ENCODE assay signal across 8 cellular contexts in the genomic region with DNA sequence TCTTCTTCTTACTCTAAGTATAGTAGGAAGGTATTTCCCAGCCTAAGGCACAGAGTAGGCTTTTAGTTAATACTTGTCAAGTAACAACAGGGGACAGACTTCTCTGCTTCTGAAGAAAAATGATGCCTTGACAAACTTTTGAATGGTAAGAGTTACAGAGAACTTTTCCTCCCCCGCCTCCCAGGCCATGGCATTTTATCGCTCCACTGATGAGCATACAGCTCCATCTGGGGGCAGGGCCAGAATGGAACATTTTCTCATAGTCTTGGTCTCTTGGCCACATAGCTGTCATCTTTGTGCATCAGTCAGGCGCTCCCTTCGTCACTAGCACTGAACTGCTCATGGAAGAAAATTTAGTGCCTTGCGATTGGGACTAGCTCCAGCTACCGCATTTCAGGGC.
DNase-seq lines count a peak whose midpoint lies in the region; ATAC-seq and TF ChIP-seq lines count a peak whose summit lies in the region.

No MANE protein-coding gene starts in this region.

- H4K20me1 ChIP-seq in PC-3 (ENCODE audit: low read length) (no peaks in the 10 kb centered on the region), fibroblast of lung (ENCODE audit: control insufficient read depth, extremely low read depth, insufficient read depth, low read length) (no peaks in the 10 kb centered on the region)

- H3K9ac ChIP-seq in PC-3 (ENCODE audit: low read length), result no peak overlapping the region
- no peak overlapping the region for H3K9ac ChIP-seq in fibroblast of lung (ENCODE audit: insufficient read depth, low read length)

- peaks cover under 1% of the 10 kb centered on the region for H3K9me3 Mint-ChIP-seq in nephron progenitor cell
- no peaks in the 10 kb centered on the region for H3K9me3 Mint-ChIP-seq in natural killer cell treated with Interleukin-12 subunit alpha and Interleukin-12 subunit beta and Interleukin-15 and Interleukin-18, amount 100 ng/mL, for 72 hours

- H3K9me3 ChIP-seq in PC-3 (ENCODE audit: low read length), result no peaks in the 10 kb centered on the region
- no peaks in the 10 kb centered on the region for H3K9me3 ChIP-seq in fibroblast of lung (ENCODE audit: control insufficient read depth, insufficient read depth, low read depth, low read length)

- no peaks in the 10 kb centered on the region for H3K9me2 ChIP-seq in PC-3 (replicated peaks; ENCODE audit: low read length)

- peak; percentile 59; the same call in 1 of the 2 replicates for TF ChIP-seq CTCF in PC-3 (conservative IDR thresholded peaks at IDR 0.05; ENCODE audit: low read depth, low read length)
- peak; percentile 42 to 44 for TF ChIP-seq CTCF in fibroblast of lung (conservative IDR thresholded peaks at IDR 0.05 in 1 of 2, IDR thresholded peaks at IDR 0.05 in 1 of 2; ENCODE audit: low read depth in 1 of 2, low read length in 2 of 2)
- peak; percentile 47 for TF ChIP-seq CTCF in nephron progenitor cell (IDR thresholded peaks at IDR 0.05)

- no peaks in the 10 kb centered on the region for H3K27me3 Mint-ChIP-seq in nephron progenitor cell (ENCODE audit: low read depth, poor library complexity)
- no peaks in the 10 kb centered on the region for H3K27me3 Mint-ChIP-seq in natural killer cell treated with Interleukin-12 subunit alpha and Interleukin-12 subunit beta and Interleukin-15 and Interleukin-18, amount 100 ng/mL, for 72 hours

- H3K4me2 ChIP-seq in PC-3 (ENCODE audit: low read length) (no peak overlapping the region), fibroblast of lung (ENCODE audit: extremely low read depth, insufficient read depth, low read length) (no peak overlapping the region)

- H3K36me3 ChIP-seq in PC-3 (ENCODE audit: low read depth, low read length) (no peaks in the 10 kb centered on the region), fibroblast of lung (ENCODE audit: control insufficient read depth, insufficient read depth, low read length) (no peaks in the 10 kb centered on the region)

- no peak overlapping the region for H3K4me3 Mint-ChIP-seq in nephron progenitor cell
- no peak overlapping the region for H3K4me3 Mint-ChIP-seq in natural killer cell treated with Interleukin-12 subunit alpha and Interleukin-12 subunit beta and Interleukin-15 and Interleukin-18, amount 100 ng/mL, for 72 hours

- no TSS peak for BruUV-seq in PC-3 (replicated peaks; lab: Mats Ljungman, UMichigan)

- H3F3A ChIP-seq in PC-3 (ENCODE audit: low read length, unreplicated experiment), result no peaks in the 10 kb centered on the region

- H3K4me1 ChIP-seq in PC-3 (ENCODE audit: insufficient read depth, low read length) (peaks cover 9% of the 10 kb centered on the region), fibroblast of lung (ENCODE audit: control insufficient read depth, extremely low read depth, insufficient read depth, low read length) (peaks cover 15% of the 10 kb centered on the region)

- peaks cover 5% of the 10 kb centered on the region for H3K36me3 Mint-ChIP-seq in nephron progenitor cell (ENCODE audit: low read depth)
- H3K36me3 Mint-ChIP-seq in natural killer cell treated with Interleukin-12 subunit alpha and Interleukin-12 subunit beta and Interleukin-15 and Interleukin-18, amount 100 ng/mL, for 72 hours, result no peaks in the 10 kb centered on the region

- H2AFZ ChIP-seq in PC-3 (ENCODE audit: low read length) (no peak overlapping the region), fibroblast of lung (ENCODE audit: low read length) (no peak overlapping the region)

- H3K4me3 ChIP-seq in PC-3 (ENCODE audit: low read length) (no peak overlapping the region), fibroblast of lung (replicated peaks in 1 of 4; ENCODE audit: control extremely low read depth in 1 of 4, insufficient read depth in 1 of 4, low read depth in 3 of 4, low read length in 4 of 4) (no peak overlapping the region)

- intact Hi-C loops in PC-3 (cut with micrococcal nuclease), result loop anchor here (1.0 to 10.0 kb wide), 3 partner anchors 474 to 1121 kb away; no protein-coding TSS in a partner anchor

- ATAC-seq in GM21576 (IDR thresholded peaks at IDR 0.05; ENCODE audit: unreplicated experiment) (peak; percentile 50), PC-3 (peak; percentile 42; the same call in 1 of the 2 replicates), HG02678 (IDR thresholded peaks at IDR 0.05; ENCODE audit: unreplicated experiment) (no peak)
- no peak for ATAC-seq in natural killer cell treated with Interleukin-12 subunit alpha and Interleukin-12 subunit beta and Interleukin-15 and Interleukin-18, amount 100 ng/mL, for 72 hours

- peaks cover 54% of the 10 kb centered on the region for H3K4me1 Mint-ChIP-seq in nephron progenitor cell
- no peaks in the 10 kb centered on the region for H3K4me1 Mint-ChIP-seq in natural killer cell treated with Interleukin-12 subunit alpha and Interleukin-12 subunit beta and Interleukin-15 and Interleukin-18, amount 100 ng/mL, for 72 hours (ENCODE audit: low read depth in 2 of 2)

- H3K79me2 ChIP-seq in PC-3 (ENCODE audit: low read length) (no peaks in the 10 kb centered on the region), fibroblast of lung (ENCODE audit: control insufficient read depth, insufficient read depth, low read length) (no peaks in the 10 kb centered on the region)

- H3K27me3 ChIP-seq in PC-3 (ENCODE audit: low read length) (no peaks in the 10 kb centered on the region), fibroblast of lung (ENCODE audit: control insufficient read depth, insufficient read depth, low read length) (no peaks in the 10 kb centered on the region)

- peak overlapping the region; percentile 44 for H3K27ac Mint-ChIP-seq in nephron progenitor cell
- H3K27ac Mint-ChIP-seq in natural killer cell treated with Interleukin-12 subunit alpha and Interleukin-12 subunit beta and Interleukin-15 and Interleukin-18, amount 100 ng/mL, for 72 hours, result no peak overlapping the region

- no peak overlapping the region for H3K27ac ChIP-seq in PC-3 (ENCODE audit: low read length)
- peak overlapping the region; percentile 56 for H3K27ac ChIP-seq in fibroblast of lung (ENCODE audit: insufficient read depth, low read length)

- POLR2A ChIA-PET in PC-3 (lab: Charles Lee; ENCODE audit: unreplicated experiment), result no interaction called here

- CTCF ChIA-PET in PC-3 (lab: Charles Lee), result no interaction called here

- peak; percentile 62 for DNase-seq in AG20443 (ENCODE audit: low spot score)
- peak; percentile 58 for DNase-seq in PC-3
- DNase-seq in fibroblast of lung (ENCODE audit: low read depth in 2 of 2), result peak; percentile 63 to 67
- peak; percentile 66 for DNase-seq in nephron progenitor cell
- no peak for DNase-seq in natural killer cell treated with Interleukin-12 subunit alpha and Interleukin-12 subunit beta and Interleukin-15 and Interleukin-18, amount 100 ng/mL, for 72 hours (ENCODE audit: low spot score)
- no peak for DNase-seq in stimulated activated CD4-positive, alpha-beta T cell treated with anti-CD3 and anti-CD28 coated beads, Interleukin-4, amount 100 ng/mL, for 4 hours

Comparison
In these comparisons a context has a peak if more than half of its experiments do, and no peak if none do; other contexts are left out.
1. DNase-seq: peak in AG20443 (single experiment), PC-3 (single experiment), fibroblast of lung (2 of 2) and nephron progenitor cell (single experiment); none in natural killer cell treated with Interleukin-12 subunit alpha and Interleukin-12 subunit beta and Interleukin-15 and Interleukin-18, amount 100 ng/mL, for 72 hours (single experiment) and stimulated activated CD4-positive, alpha-beta T cell treated with anti-CD3 and anti-CD28 coated beads, Interleukin-4, amount 100 ng/mL, for 4 hours (0 of 2).
2. ATAC-seq: peak in GM21576 (single experiment) and PC-3 (single experiment); none in HG02678 (single experiment) and natural killer cell treated with Interleukin-12 subunit alpha and Interleukin-12 subunit beta and Interleukin-15 and Interleukin-18, amount 100 ng/mL, for 72 hours (0 of 2).
3. Peak in every context shown above with its lines, with median percentiles within 50 percentile points of each other: CTCF ChIP-seq.